23 cellular contexts compared by ENCODE assay signal in genomic region chr2:7951001-7951400, GRCh38.
"Had no signal": no experiment of that assay in that cellular context is flagged by ENCODE, and none has a peak within 500 bp of the region (broad histone marks: within the 10 kb centered on the region; RNA-seq: fewer than 3 reads in every experiment).

No MANE protein-coding gene starts in this region.

- H3K4me3 ChIP-seq: heart right ventricle, hepatocyte, left ventricle myocardium inferior, lung, mucosa of descending colon, neural progenitor cell, ovary, spleen, thyroid gland, upper lobe of right lung had no signal

- H3K9ac ChIP-seq: neural progenitor cell had no signal

- H3K27ac ChIP-seq: heart right ventricle, hepatocyte, left ventricle myocardium inferior, neural progenitor cell, spleen, thyroid gland, upper lobe of right lung had no signal

- H2AFZ ChIP-seq: hepatocyte, neural progenitor cell had no signal

- H3K36me3 ChIP-seq: heart right ventricle, left ventricle myocardium inferior, neural progenitor cell, ovary, spleen, thyroid gland, upper lobe of right lung had no signal

- FAIRE-seq: small intestine, urothelium cell line had no signal

- H3K27me3 ChIP-seq: hepatocyte, neural progenitor cell, ovary, thyroid gland, upper lobe of right lung had no signal

- ATAC-seq: heart right ventricle; mucosa of descending colon; natural killer cell; right cardiac atrium; stimulated activated effector memory CD8-positive, alpha-beta T cell treated with anti-CD3 and anti-CD28 coated beads, Interleukin-12 subunit alpha, Interleukin-12 subunit beta, amount 100 ng/mL, for 72 hours; upper lobe of right lung had no signal

- DNase-seq: heart right ventricle; islet precursor cell; left ventricle myocardium inferior; midbrain; mucosa of descending colon; naive B cell; natural killer cell; nephron progenitor cell; ovary; right cardiac atrium; small intestine; spleen; stimulated activated CD4-positive, alpha-beta T cell treated with anti-CD3 and anti-CD28 coated beads, Interleukin-4, amount 100 ng/mL, for 24 hours; stimulated activated naive CD4-positive, alpha-beta T cell; substantia nigra; thyroid gland; trophoblast cell; upper lobe of right lung had no signal

- H3K79me2 ChIP-seq: hepatocyte had no signal

- H3K9me3 ChIP-seq: heart right ventricle, left ventricle myocardium inferior, mucosa of descending colon, ovary, spleen, thyroid gland, upper lobe of right lung had no signal

- H3K4me1 ChIP-seq: heart right ventricle, left ventricle myocardium inferior, spleen, thyroid gland, upper lobe of right lung had no signal

- H3K4me2 ChIP-seq: hepatocyte, neural progenitor cell had no signal
